In the genomic region with DNA sequence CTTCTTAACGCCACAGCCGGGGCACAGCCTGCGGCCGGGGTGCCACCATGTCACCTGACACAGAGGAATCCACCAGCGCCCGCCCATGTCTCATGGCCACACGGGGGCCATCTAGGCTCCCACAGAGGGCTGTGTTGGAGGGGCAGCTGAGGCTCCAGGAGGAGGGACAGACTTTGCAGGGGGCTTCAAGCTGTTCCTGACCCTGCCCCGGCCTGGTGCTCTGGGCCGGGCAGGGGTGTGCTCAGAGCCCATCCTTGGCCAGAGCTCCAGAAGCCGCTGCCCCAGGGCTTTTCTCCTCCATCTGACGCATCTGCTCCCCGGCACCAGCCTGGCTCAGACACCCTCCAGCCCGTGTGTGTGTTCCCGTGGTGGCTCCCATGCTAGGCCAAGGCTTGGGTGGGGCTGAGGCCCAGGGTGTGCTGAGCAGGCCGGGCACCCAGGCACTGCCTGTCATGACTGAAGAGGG, we compare ENCODE assay signal across 2 cellular contexts.
TF ChIP-seq lines count a peak whose summit lies in the region.

No MANE protein-coding gene starts in this region.

TF ChIP-seq in HCT116, 20 proteins besides CTCF, POLR2A, EP300 and RAD21:
- TF ChIP-seq ATF3 (IDR thresholded peaks at IDR 0.05) (no peak), ZFX (IDR thresholded peaks at IDR 0.05) (peak; percentile 25; the same call in 1 of the 2 replicates)

TF ChIP-seq in HepG2, 621 proteins besides CTCF, POLR2A, EP300 and RAD21 (continues in another document):
- TF ChIP-seq ZNF142 (CRISPR knock-in tag; IDR thresholded peaks at IDR 0.05): peak; percentile 95
- peak; percentile 68; the same call in 1 of the 2 replicates for TF ChIP-seq ZFP91 (CRISPR knock-in tag; IDR thresholded peaks at IDR 0.05; ENCODE audit: borderline replicate concordance)
- peak; percentile 87 for TF ChIP-seq TFE3 (CRISPR knock-in tag; IDR thresholded peaks at IDR 0.05)
- TF ChIP-seq CREB3 (CRISPR knock-in tag; IDR thresholded peaks at IDR 0.05): no peak
- TF ChIP-seq USF2 (IDR thresholded peaks at IDR 0.05; ENCODE audit: low read depth, low read length): 0 out of 2 replicates have a peak, but pooled peaks have one; percentile 20
- TF ChIP-seq USF2 (CRISPR knock-in tag; IDR thresholded peaks at IDR 0.05; ENCODE audit: borderline replicate concordance): peak; percentile 51; the same call in 1 of the 2 replicates
- peak; percentile 75 for TF ChIP-seq STAG1 (CRISPR knock-in tag; IDR thresholded peaks at IDR 0.05)
- no peak for TF ChIP-seq LCORL (IDR thresholded peaks at IDR 0.05)
- no peak for TF ChIP-seq LCORL (CRISPR knock-in tag; IDR thresholded peaks at IDR 0.05)
- TF ChIP-seq MYC (CRISPR knock-in tag; IDR thresholded peaks at IDR 0.05; ENCODE audit: borderline replicate concordance): 0 out of 2 replicates have a peak, but pooled peaks have one; percentile 19
- TF ChIP-seq SIX1 (CRISPR knock-in tag; IDR thresholded peaks at IDR 0.05; ENCODE audit: borderline replicate concordance): no peak
- peak; percentile 23; the same call in 1 of the 2 replicates for TF ChIP-seq GABPB1 (CRISPR knock-in tag; IDR thresholded peaks at IDR 0.05)
- TF ChIP-seq, protein P1, sequence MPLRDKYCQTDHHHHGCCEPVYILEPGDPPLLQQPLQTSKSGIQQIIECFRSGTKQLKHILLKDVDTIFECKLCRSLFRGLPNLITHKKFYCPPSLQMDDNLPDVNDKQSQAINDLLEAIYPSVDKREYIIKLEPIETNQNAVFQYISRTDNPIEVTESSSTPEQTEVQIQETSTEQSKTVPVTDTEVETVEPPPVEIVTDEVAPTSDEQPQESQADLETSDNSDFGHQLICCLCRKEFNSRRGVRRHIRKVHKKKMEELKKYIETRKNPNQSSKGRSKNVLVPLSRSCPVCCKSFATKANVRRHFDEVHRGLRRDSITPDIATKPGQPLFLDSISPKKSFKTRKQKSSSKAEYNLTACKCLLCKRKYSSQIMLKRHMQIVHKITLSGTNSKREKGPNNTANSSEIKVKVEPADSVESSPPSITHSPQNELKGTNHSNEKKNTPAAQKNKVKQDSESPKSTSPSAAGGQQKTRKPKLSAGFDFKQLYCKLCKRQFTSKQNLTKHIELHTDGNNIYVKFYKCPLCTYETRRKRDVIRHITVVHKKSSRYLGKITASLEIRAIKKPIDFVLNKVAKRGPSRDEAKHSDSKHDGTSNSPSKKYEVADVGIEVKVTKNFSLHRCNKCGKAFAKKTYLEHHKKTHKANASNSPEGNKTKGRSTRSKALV (CRISPR knock-in tag; IDR thresholded peaks at IDR 0.05): no peak
- no peak for TF ChIP-seq ZNF543 (CRISPR knock-in tag; IDR thresholded peaks at IDR 0.05)
- 0 out of 2 replicates have a peak, but pooled peaks have one; percentile 30 for TF ChIP-seq MTA1 (CRISPR knock-in tag; IDR thresholded peaks at IDR 0.05; ENCODE audit: borderline replicate concordance)
- peak; percentile 59 for TF ChIP-seq AGO1 (IDR thresholded peaks at IDR 0.05; ENCODE audit: low read depth, low read length, poor library complexity, severe bottlenecking)
- 0 out of 2 replicates have a peak, but pooled peaks have one; percentile 26 for TF ChIP-seq ZBTB33 (CRISPR knock-in tag; IDR thresholded peaks at IDR 0.05)
- 0 out of 2 replicates have a peak, but pooled peaks have one; percentile 38 for TF ChIP-seq ZBTB37 (CRISPR knock-in tag; IDR thresholded peaks at IDR 0.05)
- peak; percentile 68; the same call in 1 of the 2 replicates for TF ChIP-seq ZBTB7B (CRISPR knock-in tag; IDR thresholded peaks at IDR 0.05)
- peak; percentile 18; the same call in 1 of the 2 replicates for TF ChIP-seq SAP130 (CRISPR knock-in tag; IDR thresholded peaks at IDR 0.05; ENCODE audit: low read depth)
- TF ChIP-seq, protein P2, sequence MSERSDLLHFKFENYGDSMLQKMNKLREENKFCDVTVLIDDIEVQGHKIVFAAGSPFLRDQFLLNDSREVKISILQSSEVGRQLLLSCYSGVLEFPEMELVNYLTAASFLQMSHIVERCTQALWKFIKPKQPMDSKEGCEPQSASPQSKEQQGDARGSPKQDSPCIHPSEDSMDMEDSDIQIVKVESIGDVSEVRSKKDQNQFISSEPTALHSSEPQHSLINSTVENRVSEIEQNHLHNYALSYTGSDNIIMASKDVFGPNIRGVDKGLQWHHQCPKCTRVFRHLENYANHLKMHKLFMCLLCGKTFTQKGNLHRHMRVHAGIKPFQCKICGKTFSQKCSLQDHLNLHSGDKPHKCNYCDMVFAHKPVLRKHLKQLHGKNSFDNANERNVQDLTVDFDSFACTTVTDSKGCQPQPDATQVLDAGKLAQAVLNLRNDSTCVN (CRISPR knock-in tag; IDR thresholded peaks at IDR 0.05; ENCODE audit: borderline replicate concordance): no peak
- TF ChIP-seq HOXA7 (CRISPR knock-in tag; IDR thresholded peaks at IDR 0.05): no peak
- no peak for TF ChIP-seq ZNF546 (CRISPR knock-in tag; conservative IDR thresholded peaks at IDR 0.05)
- TF ChIP-seq, protein P3, sequence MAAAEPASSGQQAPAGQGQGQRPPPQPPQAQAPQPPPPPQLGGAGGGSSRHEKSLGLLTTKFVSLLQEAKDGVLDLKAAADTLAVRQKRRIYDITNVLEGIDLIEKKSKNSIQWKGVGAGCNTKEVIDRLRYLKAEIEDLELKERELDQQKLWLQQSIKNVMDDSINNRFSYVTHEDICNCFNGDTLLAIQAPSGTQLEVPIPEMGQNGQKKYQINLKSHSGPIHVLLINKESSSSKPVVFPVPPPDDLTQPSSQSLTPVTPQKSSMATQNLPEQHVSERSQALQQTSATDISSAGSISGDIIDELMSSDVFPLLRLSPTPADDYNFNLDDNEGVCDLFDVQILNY (CRISPR knock-in tag; conservative IDR thresholded peaks at IDR 0.05): no peak
- TF ChIP-seq KDM2A (CRISPR knock-in tag; IDR thresholded peaks at IDR 0.05; ENCODE audit: borderline replicate concordance, low read depth): 0 out of 2 replicates have a peak, but pooled peaks have one; percentile 48
